ENCODE assay signal across 9 cellular contexts in genomic region chr1:236558069-236558468, GRCh38.
"Had no signal": no experiment of that assay in that cellular context is flagged by ENCODE, and none has a peak within 500 bp of the region (broad histone marks: within the 10 kb centered on the region; RNA-seq: fewer than 3 reads in every experiment).

No MANE protein-coding gene starts in this region.

- H3K9me3 Mint-ChIP-seq: HFFc6, IgD-negative memory B cell had no signal

- H3K27ac Mint-ChIP-seq: HFFc6, IgD-negative memory B cell had no signal

- H3K4me1 ChIP-seq: HAP-1 had no signal

- H3K4me1 Mint-ChIP-seq: IgD-negative memory B cell had no signal

- H2AFZ ChIP-seq: GM23248 had no signal

- H3K4me3 ChIP-seq: GM23248, HAP-1 had no signal

- H3K4me3 Mint-ChIP-seq: HFFc6, IgD-negative memory B cell had no signal

- ATAC-seq: HCT116, HepG2 had no signal

- H3K36me3 Mint-ChIP-seq: IgD-negative memory B cell had no signal

- DNase-seq: GM23248, GOT3, H7, HFFc6 had no signal

- H3K9me3 ChIP-seq: HAP-1 had no signal

- H3K27ac ChIP-seq: GM23248, HL-60 had no signal

- H3K27me3 Mint-ChIP-seq: IgD-negative memory B cell had no signal

- H3K9ac ChIP-seq: GM23248 had no signal
